ENCODE assay signal across 2 cellular contexts in genomic region chr6:165244524-165245247, GRCh38.
TF ChIP-seq lines count a peak whose summit lies in the region.

No MANE protein-coding gene starts in this region.

TF ChIP-seq in H1, 55 proteins besides CTCF, POLR2A, EP300 and RAD21 (continued from another document):
- TF ChIP-seq, protein P1, sequence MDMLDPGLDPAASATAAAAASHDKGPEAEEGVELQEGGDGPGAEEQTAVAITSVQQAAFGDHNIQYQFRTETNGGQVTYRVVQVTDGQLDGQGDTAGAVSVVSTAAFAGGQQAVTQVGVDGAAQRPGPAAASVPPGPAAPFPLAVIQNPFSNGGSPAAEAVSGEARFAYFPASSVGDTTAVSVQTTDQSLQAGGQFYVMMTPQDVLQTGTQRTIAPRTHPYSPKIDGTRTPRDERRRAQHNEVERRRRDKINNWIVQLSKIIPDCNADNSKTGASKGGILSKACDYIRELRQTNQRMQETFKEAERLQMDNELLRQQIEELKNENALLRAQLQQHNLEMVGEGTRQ (IDR thresholded peaks at IDR 0.05; ENCODE audit: low read length), result no peak

TF ChIP-seq in neural cell, 6 proteins besides CTCF, POLR2A, EP300 and RAD21 (continued from another document):
- TF ChIP-seq, protein P2, sequence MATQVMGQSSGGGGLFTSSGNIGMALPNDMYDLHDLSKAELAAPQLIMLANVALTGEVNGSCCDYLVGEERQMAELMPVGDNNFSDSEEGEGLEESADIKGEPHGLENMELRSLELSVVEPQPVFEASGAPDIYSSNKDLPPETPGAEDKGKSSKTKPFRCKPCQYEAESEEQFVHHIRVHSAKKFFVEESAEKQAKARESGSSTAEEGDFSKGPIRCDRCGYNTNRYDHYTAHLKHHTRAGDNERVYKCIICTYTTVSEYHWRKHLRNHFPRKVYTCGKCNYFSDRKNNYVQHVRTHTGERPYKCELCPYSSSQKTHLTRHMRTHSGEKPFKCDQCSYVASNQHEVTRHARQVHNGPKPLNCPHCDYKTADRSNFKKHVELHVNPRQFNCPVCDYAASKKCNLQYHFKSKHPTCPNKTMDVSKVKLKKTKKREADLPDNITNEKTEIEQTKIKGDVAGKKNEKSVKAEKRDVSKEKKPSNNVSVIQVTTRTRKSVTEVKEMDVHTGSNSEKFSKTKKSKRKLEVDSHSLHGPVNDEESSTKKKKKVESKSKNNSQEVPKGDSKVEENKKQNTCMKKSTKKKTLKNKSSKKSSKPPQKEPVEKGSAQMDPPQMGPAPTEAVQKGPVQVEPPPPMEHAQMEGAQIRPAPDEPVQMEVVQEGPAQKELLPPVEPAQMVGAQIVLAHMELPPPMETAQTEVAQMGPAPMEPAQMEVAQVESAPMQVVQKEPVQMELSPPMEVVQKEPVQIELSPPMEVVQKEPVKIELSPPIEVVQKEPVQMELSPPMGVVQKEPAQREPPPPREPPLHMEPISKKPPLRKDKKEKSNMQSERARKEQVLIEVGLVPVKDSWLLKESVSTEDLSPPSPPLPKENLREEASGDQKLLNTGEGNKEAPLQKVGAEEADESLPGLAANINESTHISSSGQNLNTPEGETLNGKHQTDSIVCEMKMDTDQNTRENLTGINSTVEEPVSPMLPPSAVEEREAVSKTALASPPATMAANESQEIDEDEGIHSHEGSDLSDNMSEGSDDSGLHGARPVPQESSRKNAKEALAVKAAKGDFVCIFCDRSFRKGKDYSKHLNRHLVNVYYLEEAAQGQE (IDR thresholded peaks at IDR 0.05; ENCODE audit: borderline replicate concordance), result no peak
- TF ChIP-seq MXI1 (conservative IDR thresholded peaks at IDR 0.05; ENCODE audit: poor library complexity, severe bottlenecking), result no peak
